Comparison of ENCODE assay signal across 9 cellular contexts in the genomic region with DNA sequence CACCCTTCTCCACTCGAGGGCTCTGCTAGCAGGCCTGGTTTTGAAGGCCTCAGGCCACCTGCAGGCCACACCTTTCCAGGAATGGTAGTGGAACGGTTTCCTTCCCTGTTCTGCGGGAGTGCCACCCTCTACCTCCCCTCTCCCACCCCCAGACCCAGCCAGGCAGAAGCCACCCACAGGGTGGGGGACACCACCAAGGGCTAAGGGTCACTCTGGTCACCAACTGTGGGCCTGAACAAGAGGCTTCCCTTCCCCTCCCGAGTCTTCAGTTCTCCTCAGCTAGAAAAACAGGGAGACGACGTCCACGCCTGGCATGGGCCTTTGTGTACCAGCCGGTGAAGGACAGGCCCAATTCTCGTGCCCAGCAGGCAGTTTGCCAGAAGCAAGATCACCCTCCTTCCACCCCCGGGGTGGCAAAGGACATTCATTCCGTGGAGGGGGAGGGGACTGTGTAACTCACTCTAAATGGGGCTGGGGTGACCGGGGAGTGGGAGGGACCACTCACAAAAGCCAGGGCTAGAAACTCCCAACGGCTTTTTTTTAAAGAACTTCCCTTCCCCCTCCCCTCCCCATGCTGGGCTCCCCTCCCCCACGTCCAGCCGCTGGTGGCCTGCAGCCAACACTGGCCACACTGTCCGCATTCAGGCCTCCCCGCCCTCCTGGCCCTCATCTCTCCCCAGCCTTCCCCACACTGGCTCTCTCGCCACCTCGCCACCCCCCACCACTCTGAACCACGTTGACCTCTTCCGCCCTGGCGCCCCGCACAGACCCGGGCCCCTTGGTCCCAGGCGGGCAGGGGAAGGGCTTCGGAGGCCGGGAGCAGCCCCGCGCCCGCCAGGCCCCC. TPM values are rescaled to one million over a fixed set of nuclear protein-coding genes. Genes with fewer than 3 reads are reported as not detected.
DNase-seq lines count a peak whose midpoint lies in the region; ATAC-seq and TF ChIP-seq lines count a peak whose summit lies in the region.
"Had no signal": no experiment of that assay in that cellular context is flagged by ENCODE, and none has a peak within 500 bp of the region (broad histone marks: within the 10 kb centered on the region; RNA-seq: fewer than 3 reads in every experiment).

No MANE protein-coding gene starts in this region.

- H3K9me3 ChIP-seq in esophagus squamous epithelium (no peaks in the 10 kb centered on the region), upper lobe of left lung (no peaks in the 10 kb centered on the region)

- no peak overlapping the region for H4K8ac ChIP-seq in mesendoderm (ENCODE audit: low read depth, low read length)

- WGBS in esophagus squamous epithelium, 2 donors = 26 to 45% methylated on average over 9 to 11 of the region's 30 CpGs
- WGBS in mesendoderm (ENCODE audit: extremely low coverage, insufficient coverage, low lambda C conversion rate) = no CpG with 5 or more reads among the region's 30 CpGs
- WGBS in upper lobe of left lung, 2 donors = 23 to 30% methylated on average over 28 to 30 of the region's 30 CpGs

- peak overlapping the region; percentile 15 for H3K9ac ChIP-seq in mesendoderm (ENCODE audit: low read length)

- TF ChIP-seq POLR2A in esophagus squamous epithelium (IDR thresholded peaks at IDR 0.05) (no peak), upper lobe of left lung (IDR thresholded peaks at IDR 0.05) (no peak)

- no peak for TF ChIP-seq EP300 in upper lobe of left lung (IDR thresholded peaks at IDR 0.05)

- H3K18ac ChIP-seq in mesendoderm (ENCODE audit: low read length) = peak overlapping the region; percentile 54

- peak overlapping the region; percentile 60 for H3K56ac ChIP-seq in mesendoderm (ENCODE audit: low read length)

- H3K4me3 ChIP-seq in esophagus squamous epithelium = peak overlapping the region in 3 of 4 donors; percentile 19 to 58 (median 41)
- no peak overlapping the region for H3K4me3 ChIP-seq in mesendoderm (ENCODE audit: low read length)
- peak overlapping the region in 3 of 4 donors; percentile 22 to 44 (median 43) for H3K4me3 ChIP-seq in upper lobe of left lung

- H2BK15ac ChIP-seq in mesendoderm (replicated peaks; ENCODE audit: low read depth) = no peak overlapping the region

- no peaks in the 10 kb centered on the region for H3K79me1 ChIP-seq in mesendoderm (ENCODE audit: low read length)

- no peaks in the 10 kb centered on the region for H3K79me2 ChIP-seq in mesendoderm (ENCODE audit: control insufficient read depth, insufficient read depth, low read length)

- in situ Hi-C loops in KBM-7 (cut with MboI; ENCODE audit: low pct_unique_long_range_greater_than_20kb, low sequenced_read_pairs) = no loop called here

- H2AK5ac ChIP-seq in mesendoderm (ENCODE audit: low read length) = no peak overlapping the region

- H3K36me3 ChIP-seq in esophagus squamous epithelium (peaks cover 16 to 28% (median 18%) of the 10 kb centered on the region in 3 donors), mesendoderm (ENCODE audit: control insufficient read depth, insufficient read depth, low read length) (no peaks in the 10 kb centered on the region), upper lobe of left lung (peaks cover 9 to 28% (median 19%) of the 10 kb centered on the region in 4 donors)

- intact Hi-C loops in esophagus squamous epithelium (cut with DNase I) = loop anchor here (10.0 kb wide), 1 partner anchor 153 kb away; no protein-coding TSS in a partner anchor

- H3K4me1 ChIP-seq in esophagus squamous epithelium (peaks cover 26 to 60% (median 33%) of the 10 kb centered on the region in 3 donors), mesendoderm (ENCODE audit: control insufficient read depth, low read depth, low read length) (peaks cover 6% of the 10 kb centered on the region), upper lobe of left lung (peaks cover 51 to 73% (median 54%) of the 10 kb centered on the region in 4 donors)

- H4K5ac ChIP-seq in mesendoderm (ENCODE audit: low read length) = no peak overlapping the region

- TF ChIP-seq CTCF in esophagus squamous epithelium (IDR thresholded peaks at IDR 0.05) (no peak), upper lobe of left lung (IDR thresholded peaks at IDR 0.05) (no peak)

- ATAC-seq in upper lobe of left lung (ENCODE audit: low FRiP score in 2 of 2) (peak in 1 of 2 donors; percentile 78), HG03460 (IDR thresholded peaks at IDR 0.05; ENCODE audit: unreplicated experiment) (no peak)

- H3K27ac ChIP-seq in esophagus squamous epithelium (peak overlapping the region; percentile 38 to 59 (median 51)), mesendoderm (ENCODE audit: low read depth, low read length) (no peak overlapping the region), upper lobe of left lung (peak overlapping the region in 3 of 4 donors; percentile 44 to 77 (median 70))

- no peak overlapping the region for H2BK120ac ChIP-seq in mesendoderm (ENCODE audit: low read depth, low read length)

- H3K27me3 ChIP-seq in esophagus squamous epithelium (peaks cover 0 to 20% (median 0%) of the 10 kb centered on the region in 4 donors), mesendoderm (ENCODE audit: insufficient read depth, low read length, poor library complexity) (peaks cover 31% of the 10 kb centered on the region), upper lobe of left lung (no peaks in the 10 kb centered on the region)

- H2BK5ac ChIP-seq in mesendoderm (ENCODE audit: low read length) = no peak overlapping the region

- no peak overlapping the region for H3K4me2 ChIP-seq in mesendoderm (ENCODE audit: low read length)

- DNase-seq in NCI-H1092 treated with DMSO at 0.1 percent for 48 hours (lab: John Stamatoyannopoulos, UW) (peak; percentile 18), NCI-H1092 (lab: John Stamatoyannopoulos, UW) (no peak), esophagus squamous epithelium (lab: John Stamatoyannopoulos, UW) (no peak), mesendoderm (no peak), upper lobe of left lung (peak; percentile 81 to 89), KBM-7 (no peak), NCI-H510A (lab: John Stamatoyannopoulos, UW) (no peak)
- DNase-seq: NCI-H1436 treated with DMSO at 0.1 percent for 48 hours had no signal

- H3K23ac ChIP-seq in mesendoderm (ENCODE audit: low read length) = no peak overlapping the region

- no peak overlapping the region for H3K4ac ChIP-seq in mesendoderm (ENCODE audit: low read depth, low read length)

RNA-seq across cellular contexts. Expression of a gene that starts 7.7 kb away (rescaled TPM):
- 10 to 100 TPM in 3 of 4 donors, 1 to 10 TPM in 1; 9.0 to 26.3 (median 17.1) TPM for total RNA-seq in esophagus squamous epithelium
- 3.7 TPM for polyA plus RNA-seq in mesendoderm (2013, experiment 1 of 2)
- 3.6 TPM for polyA plus RNA-seq in mesendoderm (2013, experiment 2 of 2)
- 10 to 100 TPM; 17.0 to 33.3 (median 25.0) TPM for total RNA-seq in upper lobe of left lung

RNA-seq across cellular contexts. Expression of a gene that starts 34.7 kb away (rescaled TPM):
- 1 to 10 TPM; 2.3 to 4.7 (median 2.6) TPM for total RNA-seq in esophagus squamous epithelium
- 0.17 TPM for polyA plus RNA-seq in mesendoderm (2013, experiment 1 of 2)
- polyA plus RNA-seq in mesendoderm (2013, experiment 2 of 2) = 0.34 TPM
- total RNA-seq in upper lobe of left lung = 10 to 100 TPM in 1 of 6 donors, 1 to 10 TPM in 5; 2.0 to 16.8 (median 8.8) TPM

RNA-seq across cellular contexts. Expression of a gene that starts 53.6 kb away (rescaled TPM):
- total RNA-seq in esophagus squamous epithelium (10 to 100 TPM in 2 of 4 donors, 1 to 10 TPM in 2; 4.6 to 12.9 (median 8.7) TPM), upper lobe of left lung (1 to 10 TPM in 5 of 6 donors, under 1 TPM in 1; 0.89 to 4.7 (median 1.5) TPM)
- polyA plus RNA-seq in mesendoderm (2013, experiment 1 of 2) = 25.1 TPM
- 25.0 TPM for polyA plus RNA-seq in mesendoderm (2013, experiment 2 of 2)

Comparison
In these comparisons a context has a peak if more than half of its experiments do, and no peak if none do; other contexts are left out.
1. DNase-seq: peak in NCI-H1092 treated with DMSO at 0.1 percent for 48 hours (single experiment) and upper lobe of left lung (2 of 2); none in NCI-H1092 (single experiment), esophagus squamous epithelium (single experiment), mesendoderm (single experiment), KBM-7 (single experiment) and NCI-H510A (single experiment).